In the genomic region with DNA sequence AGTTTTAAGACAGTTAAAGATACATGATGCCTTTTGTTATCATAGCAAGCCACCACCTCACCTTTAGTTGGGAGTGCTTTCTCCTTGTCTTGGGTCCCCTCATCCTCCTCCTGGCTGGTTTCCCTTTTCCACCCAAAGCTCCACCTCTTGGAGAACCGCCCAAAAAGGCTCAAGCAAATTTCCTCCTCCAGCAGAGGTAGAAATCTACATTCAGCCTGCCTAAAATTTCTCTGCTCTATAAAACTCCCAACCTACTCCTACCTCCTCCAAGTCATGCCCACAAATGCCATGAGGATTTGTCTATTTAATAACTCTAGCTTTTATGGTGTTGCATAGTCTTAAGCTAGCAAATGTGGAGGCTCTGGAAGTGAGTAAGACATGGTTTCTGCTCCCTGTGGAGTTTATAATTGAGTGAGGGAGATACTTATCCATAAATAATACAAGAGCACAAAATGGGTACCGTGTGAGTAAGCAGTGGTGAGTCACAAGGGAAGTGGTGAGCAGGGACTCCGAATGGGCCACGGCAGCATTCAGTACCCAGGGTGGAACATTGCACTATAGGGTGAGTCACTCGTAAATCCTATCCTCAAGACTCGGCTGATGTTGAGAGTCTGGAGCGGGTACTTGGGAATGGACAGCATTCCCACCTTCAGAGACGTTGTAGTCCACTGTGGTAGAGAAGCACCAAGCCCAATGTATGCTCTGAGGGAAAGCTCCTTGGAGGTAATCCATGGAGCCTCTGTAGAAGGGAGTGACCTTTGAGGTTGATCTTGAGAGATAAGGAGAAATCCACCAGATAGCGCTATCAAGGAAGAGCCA, we compare ENCODE assay signal across 8 cellular contexts.
DNase-seq lines count a peak whose midpoint lies in the region; ATAC-seq and TF ChIP-seq lines count a peak whose summit lies in the region.

No MANE protein-coding gene starts in this region.

- no peaks in the 10 kb centered on the region for H3K36me3 ChIP-seq in ACC112 (ENCODE audit: insufficient read depth, low read length)

- peak overlapping the region; percentile 85 for H2AFZ ChIP-seq in ACC112 (ENCODE audit: low read length, unreplicated experiment)

- no peaks in the 10 kb centered on the region for H3K9me3 Mint-ChIP-seq in nephron progenitor cell

- H3K27ac Mint-ChIP-seq in nephron progenitor cell: no peak overlapping the region

- peaks cover 28% of the 10 kb centered on the region for H3K4me1 ChIP-seq in ACC112 (ENCODE audit: control insufficient read depth, insufficient read depth, low read length, unreplicated experiment)

- H3K27me3 ChIP-seq in ACC112 (ENCODE audit: insufficient read depth, low read length): no peaks in the 10 kb centered on the region

- H3K4me3 Mint-ChIP-seq in nephron progenitor cell: no peak overlapping the region

- TF ChIP-seq CTCF in nephron progenitor cell (IDR thresholded peaks at IDR 0.05): no peak

- H3K27ac ChIP-seq in ACC112 (ENCODE audit: low read depth, low read length): peak overlapping the region; percentile 78

- no peaks in the 10 kb centered on the region for H3K4me1 Mint-ChIP-seq in nephron progenitor cell

- peak overlapping the region; percentile 56 for H3K4me3 ChIP-seq in ACC112 (ENCODE audit: low read depth, low read length)

- ATAC-seq in GM18858 (IDR thresholded peaks at IDR 0.05; ENCODE audit: unreplicated experiment): no peak

- DNase-seq in HT-29 (ENCODE audit: low spot score) (peak; percentile 88), dedifferentiated amniotic fluid mesenchymal stem cell (ENCODE audit: extremely low spot score) (peak; percentile 96), putamen (ENCODE audit: low spot score) (peak; percentile 65), nephron progenitor cell (no peak), GM19238 (ENCODE audit: insufficient read length, low spot score) (no peak)
- peak; percentile 37 for DNase-seq in activated CD4-positive, CD25-positive, alpha-beta regulatory T cell treated with anti-CD3 and anti-CD28 coated beads, Interleukin-2, amount 50 U/mL, for 72 hours

- H3K36me3 Mint-ChIP-seq in nephron progenitor cell (ENCODE audit: low read depth): no peaks in the 10 kb centered on the region

- H3K27me3 Mint-ChIP-seq in nephron progenitor cell (ENCODE audit: low read depth, poor library complexity): peaks cover 7% of the 10 kb centered on the region

- H3K79me2 ChIP-seq in ACC112 (ENCODE audit: control insufficient read depth, insufficient read depth, low read length, unreplicated experiment): no peaks in the 10 kb centered on the region

Comparison
In these comparisons a context has a peak if more than half of its experiments do, and no peak if none do; other contexts are left out.
1. DNase-seq: peak in HT-29 (single experiment), activated CD4-positive, CD25-positive, alpha-beta regulatory T cell treated with anti-CD3 and anti-CD28 coated beads, Interleukin-2, amount 50 U/mL, for 72 hours (single experiment), dedifferentiated amniotic fluid mesenchymal stem cell (single experiment) and putamen (single experiment); none in nephron progenitor cell (single experiment) and GM19238 (single experiment).